23 cellular contexts compared by ENCODE assay signal in genomic region chr12:49022558-49023178, GRCh38. TPM values are rescaled to one million over a fixed set of nuclear protein-coding genes. Genes with fewer than 3 reads are reported as not detected.
A peak's percentile ranks its signal among the peaks of the same experiment; 100 is the strongest.
DNase-seq lines count a peak whose midpoint lies in the region; ATAC-seq and TF ChIP-seq lines count a peak whose summit lies in the region.
"Had no signal": no experiment of that assay in that cellular context is flagged by ENCODE, and none has a peak within 500 bp of the region (broad histone marks: within the 10 kb centered on the region; RNA-seq: fewer than 3 reads in every experiment).

No MANE protein-coding gene starts in this region.

- no peak for DNase-seq in activated CD4-positive, alpha-beta memory T cell treated with anti-CD3 and anti-CD28 coated beads for 36 hours
- no peak for DNase-seq in activated CD4-positive, alpha-beta memory T cell treated with anti-CD3 and anti-CD28 coated beads, Interleukin-2, amount 10 ng/mL, durations not matched to agents 7 days and 5 days
- no peak for DNase-seq in CD4-positive, alpha-beta memory T cell
- no peak for DNase-seq in activated naive CD8-positive, alpha-beta T cell treated with anti-CD3 and anti-CD28 coated beads, Interleukin-2, amount 10 ng/mL, durations not matched to agents 7 days and 5 days
- DNase-seq in naive thymus-derived CD8-positive, alpha-beta T cell = no peak
- DNase-seq in vagina (ENCODE audit: extremely low spot score in 2 of 2) (no peak), A172 (ENCODE audit: low spot score) (no peak)
- DNase-seq: ACHN; activated CD4-positive, CD25-positive, alpha-beta regulatory T cell treated with anti-CD3 and anti-CD28 coated beads, Interleukin-2, amount 50 U/mL, for 72 hours; activated effector memory CD4-positive, alpha-beta T cell treated with anti-CD3 and anti-CD28 coated beads, Interleukin-2, amount 50 U/mL, for 16 hours; amygdala; C1 segment of cervical spinal cord; DMS153; left colon; mesendoderm; NCI-H187; NCI-H69 had no signal

- H3K4me1 Mint-ChIP-seq in activated CD4-positive, alpha-beta memory T cell treated with anti-CD3 and anti-CD28 coated beads for 36 hours (ENCODE audit: low read depth) = peaks cover 19% of the 10 kb centered on the region
- peaks cover 17% of the 10 kb centered on the region for H3K4me1 Mint-ChIP-seq in activated CD4-positive, alpha-beta memory T cell treated with anti-CD3 and anti-CD28 coated beads, Interleukin-2, amount 10 ng/mL, durations not matched to agents 7 days and 5 days
- peaks cover 10 to 24% (median 15%) of the 10 kb centered on the region in 4 donors for H3K4me1 Mint-ChIP-seq in CD4-positive, alpha-beta memory T cell
- H3K4me1 Mint-ChIP-seq in activated naive CD8-positive, alpha-beta T cell treated with anti-CD3 and anti-CD28 coated beads, Interleukin-2, amount 10 ng/mL, durations not matched to agents 7 days and 5 days = peaks cover 14% of the 10 kb centered on the region
- peaks cover 14 to 17% (median 16%) of the 10 kb centered on the region in 4 donors for H3K4me1 Mint-ChIP-seq in naive thymus-derived CD8-positive, alpha-beta T cell

- peaks cover 25% of the 10 kb centered on the region for H3K36me3 Mint-ChIP-seq in activated CD4-positive, alpha-beta memory T cell treated with anti-CD3 and anti-CD28 coated beads for 36 hours
- H3K36me3 Mint-ChIP-seq in activated CD4-positive, alpha-beta memory T cell treated with anti-CD3 and anti-CD28 coated beads, Interleukin-2, amount 10 ng/mL, durations not matched to agents 7 days and 5 days (ENCODE audit: low read depth) = peaks cover 64% of the 10 kb centered on the region
- H3K36me3 Mint-ChIP-seq in CD4-positive, alpha-beta memory T cell = peaks cover 28 to 74% of the 10 kb centered on the region in 2 donors
- peaks cover 18% of the 10 kb centered on the region for H3K36me3 Mint-ChIP-seq in activated naive CD8-positive, alpha-beta T cell treated with anti-CD3 and anti-CD28 coated beads, Interleukin-2, amount 10 ng/mL, durations not matched to agents 7 days and 5 days
- H3K36me3 Mint-ChIP-seq in naive thymus-derived CD8-positive, alpha-beta T cell = peaks cover 0 to 61% (median 6%) of the 10 kb centered on the region in 3 donors

- CTCF ChIA-PET in activated CD4-positive, alpha-beta memory T cell treated with anti-CD3 and anti-CD28 coated beads for 36 hours (lab: Charles Lee) = interaction anchor here (1.1 to 2.5 kb wide), 3 partner anchors 21 to 35 kb away, joined by 4 to 6 read pairs (median 5); no protein-coding TSS in a partner anchor
- CTCF ChIA-PET in activated CD4-positive, alpha-beta memory T cell treated with anti-CD3 and anti-CD28 coated beads, Interleukin-2, amount 10 ng/mL, durations not matched to agents 7 days and 5 days (lab: Charles Lee) = interaction anchor here (1.0 to 5.2 kb wide), 3 partner anchors 21 to 65 kb away, joined by 3 to 63 read pairs (median 6); no protein-coding TSS in a partner anchor
- CTCF ChIA-PET in CD4-positive, alpha-beta memory T cell (lab: Charles Lee; ENCODE audit: partially characterized antibody) = interaction anchor here (0.6 kb wide), 1 partner anchor 21 kb away, joined by 4 read pairs; no protein-coding TSS in a partner anchor

- no peaks in the 10 kb centered on the region for H3K9me3 ChIP-seq in CD4-positive, alpha-beta memory T cell (ENCODE audit: control insufficient read depth in 1 of 2, low read length in 2 of 2)
- H3K9me3 ChIP-seq in vagina = no peaks in the 10 kb centered on the region

- H3K9me3 Mint-ChIP-seq in activated CD4-positive, alpha-beta memory T cell treated with anti-CD3 and anti-CD28 coated beads for 36 hours = no peaks in the 10 kb centered on the region
- no peaks in the 10 kb centered on the region for H3K9me3 Mint-ChIP-seq in activated CD4-positive, alpha-beta memory T cell treated with anti-CD3 and anti-CD28 coated beads, Interleukin-2, amount 10 ng/mL, durations not matched to agents 7 days and 5 days
- H3K9me3 Mint-ChIP-seq in CD4-positive, alpha-beta memory T cell = no peaks in the 10 kb centered on the region
- no peaks in the 10 kb centered on the region for H3K9me3 Mint-ChIP-seq in activated naive CD8-positive, alpha-beta T cell treated with anti-CD3 and anti-CD28 coated beads, Interleukin-2, amount 10 ng/mL, durations not matched to agents 7 days and 5 days
- no peaks in the 10 kb centered on the region for H3K9me3 Mint-ChIP-seq in naive thymus-derived CD8-positive, alpha-beta T cell

- H3K4me1 ChIP-seq in CD4-positive, alpha-beta memory T cell (ENCODE audit: insufficient read depth, low read length) = peaks cover 15% of the 10 kb centered on the region
- peaks cover 5% of the 10 kb centered on the region for H3K4me1 ChIP-seq in vagina

- peak overlapping the region; percentile 19 for H3K27ac ChIP-seq in CD4-positive, alpha-beta memory T cell (ENCODE audit: low read depth, low read length)
- H3K27ac ChIP-seq in vagina = no peak overlapping the region

- no peak overlapping the region for H3K4me3 Mint-ChIP-seq in activated CD4-positive, alpha-beta memory T cell treated with anti-CD3 and anti-CD28 coated beads for 36 hours
- no peak overlapping the region for H3K4me3 Mint-ChIP-seq in activated CD4-positive, alpha-beta memory T cell treated with anti-CD3 and anti-CD28 coated beads, Interleukin-2, amount 10 ng/mL, durations not matched to agents 7 days and 5 days
- H3K4me3 Mint-ChIP-seq in CD4-positive, alpha-beta memory T cell = peak overlapping the region in 1 of 8 donors; percentile 8
- no peak overlapping the region for H3K4me3 Mint-ChIP-seq in activated naive CD8-positive, alpha-beta T cell treated with anti-CD3 and anti-CD28 coated beads, Interleukin-2, amount 10 ng/mL, durations not matched to agents 7 days and 5 days
- no peak overlapping the region for H3K4me3 Mint-ChIP-seq in naive thymus-derived CD8-positive, alpha-beta T cell

- no peak for TF ChIP-seq CTCF in vagina (IDR thresholded peaks at IDR 0.05)

- intact Hi-C loops in activated CD4-positive, alpha-beta memory T cell treated with anti-CD3 and anti-CD28 coated beads for 36 hours (cut with micrococcal nuclease) = no loop called here
- intact Hi-C loops in CD4-positive, alpha-beta memory T cell (cut with micrococcal nuclease) = no loop called here
- intact Hi-C loops in vagina (cut with DNase I) = no loop called here

- POLR2A ChIA-PET in activated CD4-positive, alpha-beta memory T cell treated with anti-CD3 and anti-CD28 coated beads for 36 hours (lab: Charles Lee) = no interaction called here
- POLR2A ChIA-PET in activated CD4-positive, alpha-beta memory T cell treated with anti-CD3 and anti-CD28 coated beads, Interleukin-2, amount 10 ng/mL, durations not matched to agents 7 days and 5 days (lab: Charles Lee) = interaction anchor here (1.3 kb wide), 1 partner anchor 241 kb away, joined by 4 read pairs; no protein-coding TSS in a partner anchor
- POLR2A ChIA-PET in CD4-positive, alpha-beta memory T cell (lab: Charles Lee; ENCODE audit: partially characterized antibody) = interaction anchor here (1.0 kb wide), 2 partner anchors 33 to 36 kb away, joined by 3 read pairs; no protein-coding TSS in a partner anchor
- POLR2A ChIA-PET in activated naive CD8-positive, alpha-beta T cell treated with anti-CD3 and anti-CD28 coated beads, Interleukin-2, amount 10 ng/mL, durations not matched to agents 7 days and 5 days (lab: Charles Lee) = interaction anchor here (0.9 kb wide), 1 partner anchor 109 kb away, joined by 3 read pairs; the partner anchor contains the start of gene TUBA1B
- POLR2A ChIA-PET in naive thymus-derived CD8-positive, alpha-beta T cell (lab: Charles Lee) = interaction anchor here (0.8 to 1.8 kb wide), 3 partner anchors 9 to 88 kb away, joined by 3 to 4 read pairs (median 4); partner anchors contain the start of gene LMBR1L

- peaks cover 46% of the 10 kb centered on the region for H3K36me3 ChIP-seq in CD4-positive, alpha-beta memory T cell (ENCODE audit: insufficient read depth, low read length)
- H3K36me3 ChIP-seq in vagina = peaks cover 0 to 62% of the 10 kb centered on the region in 2 donors

- H3K4me3 ChIP-seq in CD4-positive, alpha-beta memory T cell (ENCODE audit: low read length in 2 of 2) = no peak overlapping the region
- H3K4me3 ChIP-seq in vagina = no peak overlapping the region

- no peak for ATAC-seq in activated naive CD8-positive, alpha-beta T cell treated with anti-CD3 and anti-CD28 coated beads, Interleukin-2, amount 10 ng/mL, durations not matched to agents 7 days and 5 days (ENCODE audit: low read depth)
- ATAC-seq in naive thymus-derived CD8-positive, alpha-beta T cell = no peak
- ATAC-seq in HG02642 (IDR thresholded peaks at IDR 0.05; ENCODE audit: poor library complexity, unreplicated experiment) = no peak
- ATAC-seq: left colon, sciatic nerve had no signal

- peak overlapping the region; percentile 15 for H3K27ac Mint-ChIP-seq in activated CD4-positive, alpha-beta memory T cell treated with anti-CD3 and anti-CD28 coated beads for 36 hours
- no peak overlapping the region for H3K27ac Mint-ChIP-seq in activated CD4-positive, alpha-beta memory T cell treated with anti-CD3 and anti-CD28 coated beads, Interleukin-2, amount 10 ng/mL, durations not matched to agents 7 days and 5 days
- H3K27ac Mint-ChIP-seq in CD4-positive, alpha-beta memory T cell = peak overlapping the region; percentile 71 to 94 (median 86)
- peak overlapping the region; percentile 8 for H3K27ac Mint-ChIP-seq in activated naive CD8-positive, alpha-beta T cell treated with anti-CD3 and anti-CD28 coated beads, Interleukin-2, amount 10 ng/mL, durations not matched to agents 7 days and 5 days
- peak overlapping the region in 9 of 10 donors; percentile 60 to 94 (median 88) for H3K27ac Mint-ChIP-seq in naive thymus-derived CD8-positive, alpha-beta T cell

- TF ChIP-seq POLR2A in vagina (IDR thresholded peaks at IDR 0.05) = no peak

- no peaks in the 10 kb centered on the region for H3K27me3 Mint-ChIP-seq in activated CD4-positive, alpha-beta memory T cell treated with anti-CD3 and anti-CD28 coated beads for 36 hours
- H3K27me3 Mint-ChIP-seq in activated CD4-positive, alpha-beta memory T cell treated with anti-CD3 and anti-CD28 coated beads, Interleukin-2, amount 10 ng/mL, durations not matched to agents 7 days and 5 days = no peaks in the 10 kb centered on the region
- H3K27me3 Mint-ChIP-seq in CD4-positive, alpha-beta memory T cell = no peaks in the 10 kb centered on the region
- no peaks in the 10 kb centered on the region for H3K27me3 Mint-ChIP-seq in activated naive CD8-positive, alpha-beta T cell treated with anti-CD3 and anti-CD28 coated beads, Interleukin-2, amount 10 ng/mL, durations not matched to agents 7 days and 5 days
- H3K27me3 Mint-ChIP-seq in naive thymus-derived CD8-positive, alpha-beta T cell = no peaks in the 10 kb centered on the region

- H3K27me3 ChIP-seq in CD4-positive, alpha-beta memory T cell (ENCODE audit: insufficient read depth, low read length) = no peaks in the 10 kb centered on the region
- H3K27me3 ChIP-seq in vagina = no peaks in the 10 kb centered on the region

RNA-seq across cellular contexts. Expression of gene PRKAG1, which starts 4.1 kb away (rescaled TPM):
- 10 to 100 TPM; 52.0 to 55.8 TPM for total RNA-seq in activated CD4-positive, alpha-beta memory T cell treated with anti-CD3 and anti-CD28 coated beads for 36 hours
- total RNA-seq in activated CD4-positive, alpha-beta memory T cell treated with anti-CD3 and anti-CD28 coated beads, Interleukin-2, amount 10 ng/mL, durations not matched to agents 7 days and 5 days = 10 to 100 TPM; 65.9 to 70.2 TPM
- 10 to 100 TPM; 48.9 to 53.7 TPM for total RNA-seq in CD4-positive, alpha-beta memory T cell
- 10 to 100 TPM; 47.8 to 50.3 TPM for polyA plus RNA-seq in CD4-positive, alpha-beta memory T cell
- total RNA-seq in activated naive CD8-positive, alpha-beta T cell treated with anti-CD3 and anti-CD28 coated beads, Interleukin-2, amount 10 ng/mL, durations not matched to agents 7 days and 5 days = 10 to 100 TPM; 50.0 to 56.6 TPM
- total RNA-seq in naive thymus-derived CD8-positive, alpha-beta T cell = 10 to 100 TPM; 47.5 to 49.5 TPM
- 10 to 100 TPM; 29.2 to 39.5 (median 33.0) TPM for polyA plus RNA-seq in naive thymus-derived CD8-positive, alpha-beta T cell
- total RNA-seq in vagina = 67.0 TPM
- total RNA-seq in A172 (2014; rRNA removed; shearing (Covaris generic)) = 71.9 and 98.1 TPM in 2 replicates

RNA-seq across cellular contexts. Expression of gene DDN, which starts 23.5 kb away (rescaled TPM):
- under 1 TPM; 0.22 to 0.26 TPM for total RNA-seq in activated CD4-positive, alpha-beta memory T cell treated with anti-CD3 and anti-CD28 coated beads for 36 hours
- total RNA-seq in activated CD4-positive, alpha-beta memory T cell treated with anti-CD3 and anti-CD28 coated beads, Interleukin-2, amount 10 ng/mL, durations not matched to agents 7 days and 5 days = under 1 TPM; 0.23 TPM
- total RNA-seq in CD4-positive, alpha-beta memory T cell = not detected
- polyA plus RNA-seq in CD4-positive, alpha-beta memory T cell = not detected
- total RNA-seq in activated naive CD8-positive, alpha-beta T cell treated with anti-CD3 and anti-CD28 coated beads, Interleukin-2, amount 10 ng/mL, durations not matched to agents 7 days and 5 days = under 1 TPM; 0.20 to 0.30 TPM
- under 1 TPM; 0.14 to 0.18 TPM for total RNA-seq in naive thymus-derived CD8-positive, alpha-beta T cell
- polyA plus RNA-seq in naive thymus-derived CD8-positive, alpha-beta T cell = not detected
- not detected for total RNA-seq in vagina
- 0.03 and 0.19 TPM in 2 replicates for total RNA-seq in A172 (2014; rRNA removed; shearing (Covaris generic))
- total RNA-seq: sciatic nerve had no signal

RNA-seq across cellular contexts. Expression of gene KMT2D, which starts 37.9 kb away (rescaled TPM):
- total RNA-seq in activated CD4-positive, alpha-beta memory T cell treated with anti-CD3 and anti-CD28 coated beads for 36 hours = 10 to 100 TPM; 47.9 to 49.0 TPM
- 10 to 100 TPM; 82.3 to 87.8 TPM for total RNA-seq in activated CD4-positive, alpha-beta memory T cell treated with anti-CD3 and anti-CD28 coated beads, Interleukin-2, amount 10 ng/mL, durations not matched to agents 7 days and 5 days
- total RNA-seq in CD4-positive, alpha-beta memory T cell = 100 to 1,000 TPM; 133 to 159 TPM
- 10 to 100 TPM in 1 of 2 donors, under 1 TPM in 1; 0.16 to 26.7 TPM for polyA plus RNA-seq in CD4-positive, alpha-beta memory T cell
- total RNA-seq in activated naive CD8-positive, alpha-beta T cell treated with anti-CD3 and anti-CD28 coated beads, Interleukin-2, amount 10 ng/mL, durations not matched to agents 7 days and 5 days = 100 to 1,000 TPM; 123 to 129 TPM
- total RNA-seq in naive thymus-derived CD8-positive, alpha-beta T cell = 100 to 1,000 TPM; 130 to 134 TPM
- polyA plus RNA-seq in naive thymus-derived CD8-positive, alpha-beta T cell = 10 to 100 TPM in 2 of 3 donors, 1 to 10 TPM in 1; 1.5 to 28.5 (median 10.5) TPM
- total RNA-seq in vagina = 38.8 TPM
- total RNA-seq in A172 (2014; rRNA removed; shearing (Covaris generic)) = 17.2 and 41.4 TPM in 2 replicates

RNA-seq across cellular contexts. Expression of gene WNT1, which starts 44.5 kb away (rescaled TPM):
- total RNA-seq in activated CD4-positive, alpha-beta memory T cell treated with anti-CD3 and anti-CD28 coated beads for 36 hours = not detected
- total RNA-seq in activated CD4-positive, alpha-beta memory T cell treated with anti-CD3 and anti-CD28 coated beads, Interleukin-2, amount 10 ng/mL, durations not matched to agents 7 days and 5 days = under 1 TPM; 0.33 to 0.73 TPM
- total RNA-seq in CD4-positive, alpha-beta memory T cell = 1 to 10 TPM; 1.8 to 2.8 TPM
- polyA plus RNA-seq in CD4-positive, alpha-beta memory T cell = 1 to 10 TPM in 1 of 2 donors, under 1 TPM in 1; 0.55 to 1.1 TPM
- total RNA-seq in activated naive CD8-positive, alpha-beta T cell treated with anti-CD3 and anti-CD28 coated beads, Interleukin-2, amount 10 ng/mL, durations not matched to agents 7 days and 5 days = 1 to 10 TPM; 1.7 to 2.0 TPM
- total RNA-seq in naive thymus-derived CD8-positive, alpha-beta T cell = under 1 TPM; 0.33 to 0.52 TPM
- polyA plus RNA-seq in naive thymus-derived CD8-positive, alpha-beta T cell = 1 to 10 TPM in 1 of 3 donors, under 1 TPM in 2; 0.23 to 1.2 (median 0.49) TPM
- total RNA-seq in vagina = not detected
- not detected in 2 replicates for total RNA-seq in A172 (2014; rRNA removed; shearing (Covaris generic))
- total RNA-seq: bronchial epithelial cell, dermis microvascular lymphatic vessel endothelial cell, HT1080, left colon, sciatic nerve, ureter had no signal

RNA-seq across cellular contexts. Expression of gene RHEBL1, which starts 47.1 kb away (rescaled TPM):
- 10 to 100 TPM; 15.6 to 16.1 TPM for total RNA-seq in activated CD4-positive, alpha-beta memory T cell treated with anti-CD3 and anti-CD28 coated beads for 36 hours
- total RNA-seq in activated CD4-positive, alpha-beta memory T cell treated with anti-CD3 and anti-CD28 coated beads, Interleukin-2, amount 10 ng/mL, durations not matched to agents 7 days and 5 days = 10 to 100 TPM; 14.8 to 15.8 TPM
- total RNA-seq in CD4-positive, alpha-beta memory T cell = 1 to 10 TPM; 2.7 to 2.9 TPM
- polyA plus RNA-seq in CD4-positive, alpha-beta memory T cell = 10 to 100 TPM in 1 of 2 donors, 1 to 10 TPM in 1; 9.2 to 10.5 TPM
- total RNA-seq in activated naive CD8-positive, alpha-beta T cell treated with anti-CD3 and anti-CD28 coated beads, Interleukin-2, amount 10 ng/mL, durations not matched to agents 7 days and 5 days = 1 to 10 TPM; 8.0 to 9.7 TPM
- 1 to 10 TPM; 3.6 to 4.3 TPM for total RNA-seq in naive thymus-derived CD8-positive, alpha-beta T cell
- 1 to 10 TPM; 3.0 to 3.6 (median 3.4) TPM for polyA plus RNA-seq in naive thymus-derived CD8-positive, alpha-beta T cell
- total RNA-seq in vagina = 1.7 TPM
- 1.2 and 8.0 TPM in 2 replicates for total RNA-seq in A172 (2014; rRNA removed; shearing (Covaris generic))
- total RNA-seq: left colon, ureter had no signal
